In genomic region chr11:12087075-12087775, GRCh38 we compare ENCODE assay signal across 8 cellular contexts. TPM values are rescaled to one million over a fixed set of nuclear protein-coding genes. Genes with fewer than 3 reads are reported as not detected.
DNase-seq lines count a peak whose midpoint lies in the region; ATAC-seq and TF ChIP-seq lines count a peak whose summit lies in the region.

No MANE protein-coding gene starts in this region.

- ATAC-seq in HG03378 (IDR thresholded peaks at IDR 0.05; ENCODE audit: unreplicated experiment) (peak; percentile 54), HG02642 (IDR thresholded peaks at IDR 0.05; ENCODE audit: poor library complexity, unreplicated experiment) (no peak)

- H3K27ac Mint-ChIP-seq in neural crest cell (ENCODE audit: unreplicated experiment) (no peak overlapping the region), neural progenitor cell (no peak overlapping the region)

- no peak overlapping the region for H3K4me3 Mint-ChIP-seq in neural crest cell
- no peak overlapping the region for H3K4me3 Mint-ChIP-seq in neural progenitor cell

- H3F3A ChIP-seq in neural progenitor cell (ENCODE audit: low read depth) = peaks cover 9% of the 10 kb centered on the region

- no peaks in the 10 kb centered on the region for H3K36me3 ChIP-seq in neural progenitor cell

- no peak overlapping the region for H3K4me3 ChIP-seq in neural progenitor cell

- DNase-seq in EH (ENCODE audit: low read depth) (peak; percentile 89), UCSD-AML1 (lab: John Stamatoyannopoulos, UW; ENCODE audit: unreplicated experiment) (peak; percentile 50), dermis blood vessel endothelial cell (peak; percentile 68), neural crest cell (ENCODE audit: low read depth, low spot score) (no peak), GM19238 (ENCODE audit: insufficient read length, low spot score) (no peak), neural progenitor cell (ENCODE audit: low spot score) (no peak)

- H3K27ac ChIP-seq in neural progenitor cell = no peak overlapping the region

- no peaks in the 10 kb centered on the region for H3K9me3 ChIP-seq in neural progenitor cell (ENCODE audit: low read depth)

- H3K9me3 Mint-ChIP-seq in neural crest cell (no peaks in the 10 kb centered on the region), neural progenitor cell (no peaks in the 10 kb centered on the region)

- no peaks in the 10 kb centered on the region for H4K20me1 ChIP-seq in neural progenitor cell (ENCODE audit: low read depth)

- H3K27me3 Mint-ChIP-seq in neural crest cell (ENCODE audit: low read depth) (no peaks in the 10 kb centered on the region), neural progenitor cell (ENCODE audit: insufficient read depth, low read depth) (peaks cover 16% of the 10 kb centered on the region)

- H3K79me2 ChIP-seq in neural progenitor cell (ENCODE audit: low read depth) = no peaks in the 10 kb centered on the region

- TF ChIP-seq CTCF in neural crest cell (conservative IDR thresholded peaks at IDR 0.05) (peak; percentile 19), neural progenitor cell (IDR thresholded peaks at IDR 0.05) (no peak)

- H3K36me3 Mint-ChIP-seq in neural crest cell (ENCODE audit: low read depth) = no peaks in the 10 kb centered on the region
- H3K36me3 Mint-ChIP-seq in neural progenitor cell = no peaks in the 10 kb centered on the region

- H3K4me1 ChIP-seq in neural progenitor cell = peaks cover 10% of the 10 kb centered on the region

- H3K4me2 ChIP-seq in neural progenitor cell = no peak overlapping the region

- H2AFZ ChIP-seq in neural progenitor cell (replicated peaks) = no peak overlapping the region

- no peaks in the 10 kb centered on the region for H3K27me3 ChIP-seq in neural progenitor cell

- H3K4me1 Mint-ChIP-seq in neural crest cell (peaks cover 42% of the 10 kb centered on the region), neural progenitor cell (peaks cover 55% of the 10 kb centered on the region)

- H3K9ac ChIP-seq in neural progenitor cell = no peak overlapping the region

RNA-seq across cellular contexts. Expression of gene MICAL2, which starts 23.2 kb away (rescaled TPM):
- total RNA-seq in dermis blood vessel endothelial cell (110 and 124 TPM in 2 replicates), neural crest cell (1.0 and 1.1 TPM in 2 replicates), neural progenitor cell (ENCODE audit: low replicate concordance) (0.60 and 0.68 TPM in 2 replicates)

Comparison
In these comparisons a context has a peak if more than half of its experiments do, and no peak if none do; other contexts are left out.
1. DNase-seq: peak in EH (single experiment), UCSD-AML1 (single experiment) and dermis blood vessel endothelial cell (single experiment); none in neural crest cell (single experiment), GM19238 (single experiment) and neural progenitor cell (single experiment).
2. RNA of gene MICAL2, which starts 23.2 kb away (total RNA-seq): 110 to 124 TPM in dermis blood vessel endothelial cell; 1.0 to 1.1 TPM in neural crest cell and 0.60 to 0.68 TPM in neural progenitor cell; every median in the first group is over 10 times any median in the second.